21 cellular contexts compared by ENCODE assay signal in genomic region chr16:77195411-77195810, GRCh38. TPM values are rescaled to one million over a fixed set of nuclear protein-coding genes. Genes with fewer than 3 reads are reported as not detected.
DNase-seq lines count a peak whose midpoint lies in the region; ATAC-seq, FAIRE-seq and TF ChIP-seq lines count a peak whose summit lies in the region.
"Had no signal": no experiment of that assay in that cellular context is flagged by ENCODE, and none has a peak within 500 bp of the region (broad histone marks: within the 10 kb centered on the region; RNA-seq: fewer than 3 reads in every experiment).

No MANE protein-coding gene starts in this region.

- TF ChIP-seq CTCF in K562 (IDR thresholded peaks at IDR 0.05 in 2 of 3, conservative IDR thresholded peaks at IDR 0.05 in 1 of 3; ENCODE audit: insufficient read depth in 2 of 3, low read depth in 1 of 3, low read length in 3 of 3), result no peak
- TF ChIP-seq CTCF in spleen (IDR thresholded peaks at IDR 0.05 in 8 of 11, conservative IDR thresholded peaks at IDR 0.05 in 3 of 11), result no peak

- no peak overlapping the region for H3K4me2 ChIP-seq in K562 (ENCODE audit: insufficient read depth, low read length)

- H3K27me3 ChIP-seq in H7 (ENCODE audit: control insufficient read depth, insufficient read depth, low read length) (no peaks in the 10 kb centered on the region), K562 (ENCODE audit: control insufficient read depth in 2 of 2, insufficient read depth in 2 of 2, low read length in 2 of 2) (no peaks in the 10 kb centered on the region), spleen (replicated peaks in 1 of 7) (no peaks in the 10 kb centered on the region)
- H3K27me3 ChIP-seq: BLaER1 treated with 17β-estradiol and CSF1 and Interleukin-3, amounts not matched to agents 10 nM and 100 nM had no signal

- peaks cover 34% of the 10 kb centered on the region for H3K4me1 Mint-ChIP-seq in activated CD4-positive, alpha-beta T cell treated with anti-CD3 and anti-CD28 coated beads, Interleukin-2, amount 10 ng/mL, durations not matched to agents 24 days and 14 days

- no peak for TF ChIP-seq RAD21 in K562 (CRISPR knock-in tag; conservative IDR thresholded peaks at IDR 0.05 in 1 of 2, IDR thresholded peaks at IDR 0.05 in 1 of 2)

- no peak overlapping the region for H3K27ac Mint-ChIP-seq in activated CD4-positive, alpha-beta T cell treated with anti-CD3 and anti-CD28 coated beads, Interleukin-2, amount 10 ng/mL, durations not matched to agents 24 days and 14 days
- H3K27ac Mint-ChIP-seq: B cell had no signal

- CTCF ChIA-PET in K562 (lab: Yijun Ruan, JAX; ENCODE audit: low intra/inter-chr PET ratio), result no interaction called here

- 92% methylated on average over 5 of the region's 8 CpGs for WGBS in K562 (ENCODE audit: insufficient coverage, low coverage, missing lambda C conversion rate)
- 89 to 96% (median 93%) methylated on average over 8 of the region's 8 CpGs for WGBS in spleen, 5 donors

- H4K20me1 ChIP-seq in K562 (replicated peaks; ENCODE audit: control insufficient read depth, insufficient read depth, low read length), result no peaks in the 10 kb centered on the region

- no TSS peak for BruUV-seq in K562 (replicated peaks; lab: Mats Ljungman, UMichigan)

- H3K4me3 Mint-ChIP-seq in activated CD4-positive, alpha-beta T cell treated with anti-CD3 and anti-CD28 coated beads, Interleukin-2, amount 10 ng/mL, durations not matched to agents 24 days and 14 days, result no peak overlapping the region
- H3K4me3 Mint-ChIP-seq: B cell had no signal

- H3K79me2 ChIP-seq in K562 (ENCODE audit: control insufficient read depth, insufficient read depth, low read length), result peaks cover 23% of the 10 kb centered on the region

- H2AFZ ChIP-seq in K562 (ENCODE audit: low read depth, low read length), result no peak overlapping the region
- H2AFZ ChIP-seq: GM23248 had no signal

- TF ChIP-seq EP300 in K562 (IDR thresholded peaks at IDR 0.05; ENCODE audit: low read length), result no peak

- in situ Hi-C loops in K562 (cut with MboI), result loop anchor here (25.0 kb wide), 2 partner anchors 1558 to 1983 kb away; partner anchors contain the start of genes CTRB1, CTRB2, KARS1 and TERF2IP
- in situ Hi-C loops in KBM-7 (cut with MboI; ENCODE audit: low pct_unique_long_range_greater_than_20kb, low sequenced_read_pairs), result no loop called here

- TF ChIP-seq POLR2A in K562 (conservative IDR thresholded peaks at IDR 0.05) (no peak), spleen (IDR thresholded peaks at IDR 0.05) (no peak), GM12892 (IDR thresholded peaks at IDR 0.05; ENCODE audit: low read depth, low read length) (no peak)

- peaks cover 3% of the 10 kb centered on the region for H3K9me1 ChIP-seq in K562 (ENCODE audit: control insufficient read depth, insufficient read depth, low read length)

- no peak for FAIRE-seq in K562 (lab: Jason Lieb, UNC)
- FAIRE-seq in GM12892 (lab: Jason Lieb, UNC), result no peak
- FAIRE-seq: GM12878 had no signal

- no peaks in the 10 kb centered on the region for H3K27me3 Mint-ChIP-seq in activated CD4-positive, alpha-beta T cell treated with anti-CD3 and anti-CD28 coated beads, Interleukin-2, amount 10 ng/mL, durations not matched to agents 24 days and 14 days
- H3K27me3 Mint-ChIP-seq: B cell; CD8-positive, alpha-beta memory T cell had no signal

- intact Hi-C loops in activated CD4-positive, alpha-beta T cell treated with anti-CD3 and anti-CD28 coated beads, Interleukin-2, amount 10 ng/mL, durations not matched to agents 24 days and 14 days (cut with micrococcal nuclease), result no loop called here
- intact Hi-C loops in K562 (cut with micrococcal nuclease), result no loop called here
- intact Hi-C loops in spleen (cut with DNase I; ENCODE audit: low total_unique reads), result no loop called here

- no peak for ATAC-seq in K562
- ATAC-seq: GM12878 had no signal

- H3K9me3 Mint-ChIP-seq in activated CD4-positive, alpha-beta T cell treated with anti-CD3 and anti-CD28 coated beads, Interleukin-2, amount 10 ng/mL, durations not matched to agents 24 days and 14 days, result peaks cover 11% of the 10 kb centered on the region
- H3K9me3 Mint-ChIP-seq: CD8-positive, alpha-beta memory T cell had no signal

- H3K9me3 ChIP-seq in K562 (replicated peaks; ENCODE audit: control insufficient read depth, insufficient read depth, low read depth, low read length) (no peaks in the 10 kb centered on the region), spleen (no peaks in the 10 kb centered on the region)
- H3K9me3 ChIP-seq: BLaER1 treated with 17β-estradiol and CSF1 and Interleukin-3, amounts not matched to agents 10 nM and 100 nM had no signal

- DNase-seq in activated CD4-positive, alpha-beta T cell treated with anti-CD3 and anti-CD28 coated beads, Interleukin-2, amount 10 ng/mL, durations not matched to agents 24 days and 14 days, result peak; percentile 52
- DNase-seq in activated CD4-positive, alpha-beta T cell treated with anti-CD3 and anti-CD28 coated beads, Interleukin-2, amount 50 U/mL, for 4 hours, result no peak
- DNase-seq in H7 (peak; percentile 19), K562 (ENCODE audit: extremely low read depth in 1 of 4, low spot score in 3 of 4) (no peak), spleen (peak; percentile 71), KBM-7 (no peak), GM12892 (ENCODE audit: insufficient read length) (no peak), GM19240 (ENCODE audit: insufficient read length, low spot score) (no peak)
- DNase-seq: CD8-positive, alpha-beta memory T cell; COR-L47; DMS 273 treated with DMSO at 0.1 percent for 48 hours; DMS53; DND-41; EL; GM23248; HCEC 1CT had no signal

- H3K4me1 ChIP-seq in K562 (replicated peaks in 1 of 2; ENCODE audit: control insufficient read depth in 2 of 2, insufficient read depth in 2 of 2, low read length in 2 of 2) (peaks cover 9 to 13% of the 10 kb centered on the region in 2 experiments; a peak in 1 of 5 replicates), spleen (peaks cover 8 to 46% (median 26%) of the 10 kb centered on the region in 6 donors)

- POLR2A ChIA-PET in K562 (lab: Yijun Ruan, JAX), result no interaction called here

- H3K36me3 ChIP-seq in H7 (replicated peaks; ENCODE audit: control insufficient read depth, insufficient read depth, low read length) (peaks cover 13% of the 10 kb centered on the region), K562 (ENCODE audit: control insufficient read depth, insufficient read depth, low read length) (peaks cover 68% of the 10 kb centered on the region; the same call in 2 of the 3 replicates), spleen (peaks cover 0 to 79% (median 67%) of the 10 kb centered on the region in 6 donors)

- H3K9ac ChIP-seq in K562 (ENCODE audit: insufficient read depth in 1 of 2, low read depth in 2 of 2, low read length in 2 of 2), result no peak overlapping the region
- H3K9ac ChIP-seq: BLaER1 treated with 17β-estradiol and CSF1 and Interleukin-3, amounts not matched to agents 10 nM and 100 nM; GM23248 had no signal

- H3K4me3 ChIP-seq in H7 (ENCODE audit: insufficient read depth, low read depth, low read length) (no peak overlapping the region), K562 (no peak overlapping the region), spleen (no peak overlapping the region)
- H3K4me3 ChIP-seq: BLaER1 treated with 17β-estradiol and CSF1 and Interleukin-3, amounts not matched to agents 10 nM and 100 nM; GM12878; GM23248 had no signal

- H3K27ac ChIP-seq in K562 (ENCODE audit: extremely low read depth, low read depth, low read length) (no peak overlapping the region), spleen (no peak overlapping the region)
- H3K27ac ChIP-seq: BLaER1 treated with 17β-estradiol and CSF1 and Interleukin-3, amounts not matched to agents 10 nM and 100 nM; GM23248 had no signal

- H3K36me3 Mint-ChIP-seq in activated CD4-positive, alpha-beta T cell treated with anti-CD3 and anti-CD28 coated beads, Interleukin-2, amount 10 ng/mL, durations not matched to agents 24 days and 14 days (ENCODE audit: low read depth), result peaks cover 71% of the 10 kb centered on the region

RNA-seq across cellular contexts. Expression of gene SYCE1L, which starts 3.8 kb away (rescaled TPM):
- 4.9 and 7.9 TPM in 2 replicates for total RNA-seq in activated CD4-positive, alpha-beta T cell treated with anti-CD3 and anti-CD28 coated beads, Interleukin-2, amount 10 ng/mL, durations not matched to agents 24 days and 14 days
- total RNA-seq in H7 (2014; rRNA removed; shearing (Covaris generic)), result 7.2 and 7.8 TPM in 2 replicates
- not detected in 2 replicates for total RNA-seq in K562 (2011; cell fraction: chromatin; rRNA removed; ENCODE audit: low replicate concordance)
- not detected in 2 replicates for total RNA-seq in K562 (2011; cell fraction: nucleolus; rRNA removed)
- not detected in 2 replicates for total RNA-seq in K562 (2011; cell fraction: nucleoplasm; rRNA removed)
- 0.54 and 0.57 TPM in 2 replicates for total RNA-seq in K562 (2014; rRNA removed)
- not detected in 2 replicates for total RNA-seq in K562 (2014; rRNA removed; fragmentation: Illumina TruSeq; extraction: Trizol)
- total RNA-seq in K562 (2015; rRNA removed; fragmentation: Illumina TruSeq; extraction: Trizol), result 0.19 and 0.80 TPM in 2 replicates
- 2.7 and 3.4 TPM in 2 replicates for total RNA-seq in K562 (2021)
- polyA plus RNA-seq in K562 (2011; rRNA removed), result not detected in 2 replicates
- polyA plus RNA-seq in K562 (2011; cell fraction: cytosol; rRNA removed), result 0.13 and 0.21 TPM in 2 replicates
- polyA plus RNA-seq in K562 (2011; cell fraction: nucleus; rRNA removed), result 0.87 and 1.8 TPM in 2 replicates
- polyA plus RNA-seq in K562 (2012), result 0.78 and 0.87 TPM in 2 replicates
- not detected in 2 replicates for polyA plus RNA-seq in K562 (2014; fragmentation: Illumina TruSeq; extraction: Trizol)
- not detected for polyA plus RNA-seq in K562 (2014; fragmentation: Nextera tagmentation; extraction: Ambion mirVana)
- 1.3 and 1.4 TPM in 2 replicates for polyA plus RNA-seq in K562 (2014; rRNA removed)
- not detected in 2 replicates for polyA minus RNA-seq in K562 (2011; rRNA and poly(A)+ RNA removed)
- polyA minus RNA-seq in K562 (2011; cell fraction: cytosol; rRNA and poly(A)+ RNA removed), result not detected in 2 replicates
- polyA minus RNA-seq in K562 (2011; cell fraction: nucleus; rRNA and poly(A)+ RNA removed), result 0.54 TPM in 1 of 2 replicates, not detected in the other
- total RNA-seq in spleen, result 1 to 10 TPM in 5 of 7 donors, not detected in 2; 1.4 to 7.2 (median 3.2) TPM
- 1 to 10 TPM; 5.3 to 9.6 (median 7.0) TPM for polyA plus RNA-seq in spleen
- polyA plus RNA-seq in GM12892 (2012; ENCODE audit: missing spikeins), result not detected
- total RNA-seq: G401, GM23248, HT-29 had no signal
- polyA plus RNA-seq: GM23248 had no signal

RNA-seq across cellular contexts. Expression of gene MON1B, which starts 4.4 kb away (rescaled TPM):
- 65.7 and 69.3 TPM in 2 replicates for total RNA-seq in activated CD4-positive, alpha-beta T cell treated with anti-CD3 and anti-CD28 coated beads, Interleukin-2, amount 10 ng/mL, durations not matched to agents 24 days and 14 days
- 10.9 and 12.4 TPM in 2 replicates for total RNA-seq in H7 (2014; rRNA removed; shearing (Covaris generic))
- 34.1 and 57.3 TPM in 2 replicates for total RNA-seq in K562 (2011; cell fraction: chromatin; rRNA removed; ENCODE audit: low replicate concordance)
- 30.7 and 34.0 TPM in 2 replicates for total RNA-seq in K562 (2011; cell fraction: nucleolus; rRNA removed)
- total RNA-seq in K562 (2011; cell fraction: nucleoplasm; rRNA removed), result 39.2 and 48.4 TPM in 2 replicates
- total RNA-seq in K562 (2014; rRNA removed) (13.4 and 18.7 TPM in 2 replicates), K562 (2014; rRNA removed; fragmentation: Illumina TruSeq; extraction: Trizol) (6.7 and 7.3 TPM in 2 replicates), K562 (2015; rRNA removed; fragmentation: Illumina TruSeq; extraction: Trizol) (7.8 TPM in 2 replicates), K562 (2021) (53.8 and 66.0 TPM in 2 replicates), spleen (10 to 100 TPM; 32.7 to 71.0 (median 56.4) TPM)
- polyA plus RNA-seq in K562 (2011; rRNA removed) (12.6 and 16.4 TPM in 2 replicates), K562 (2014; fragmentation: Illumina TruSeq; extraction: Trizol) (24.5 and 33.4 TPM in 2 replicates), K562 (2014; fragmentation: Nextera tagmentation; extraction: Ambion mirVana) (1 to 10 TPM; 5.0 to 5.4 TPM), K562 (2014; rRNA removed) (25.8 and 32.2 TPM in 2 replicates), spleen (10 to 100 TPM in 2 of 3 donors, 1 to 10 TPM in 1; 7.5 to 16.0 (median 11.2) TPM)
- polyA plus RNA-seq in K562 (2011; cell fraction: cytosol; rRNA removed), result 15.9 and 30.6 TPM in 2 replicates
- 69.5 and 88.7 TPM in 2 replicates for polyA plus RNA-seq in K562 (2011; cell fraction: nucleus; rRNA removed)
- polyA plus RNA-seq in K562 (2012), result 19.9 and 41.0 TPM in 2 replicates
- polyA minus RNA-seq in K562 (2011; rRNA and poly(A)+ RNA removed), result 6.8 and 9.5 TPM in 2 replicates
- polyA minus RNA-seq in K562 (2011; cell fraction: cytosol; rRNA and poly(A)+ RNA removed), result 13.3 and 14.4 TPM in 2 replicates
- polyA minus RNA-seq in K562 (2011; cell fraction: nucleus; rRNA and poly(A)+ RNA removed), result 16.4 and 17.6 TPM in 2 replicates
- polyA plus RNA-seq in GM12892 (2012; ENCODE audit: missing spikeins), result 15.1 TPM

Comparison
In these comparisons a context has a peak if more than half of its experiments do, and no peak if none do; other contexts are left out.
1. DNase-seq: peak in activated CD4-positive, alpha-beta T cell treated with anti-CD3 and anti-CD28 coated beads, Interleukin-2, amount 10 ng/mL, durations not matched to agents 24 days and 14 days (single experiment), H7 (single experiment) and spleen (single experiment); none in activated CD4-positive, alpha-beta T cell treated with anti-CD3 and anti-CD28 coated beads, Interleukin-2, amount 50 U/mL, for 4 hours (0 of 2), K562 (0 of 4), KBM-7 (single experiment), GM12892 (single experiment) and GM19240 (single experiment).